In genomic region chr14:24327303-24327702, GRCh38 we compare ENCODE assay signal across 17 cellular contexts. TPM values are rescaled to one million over a fixed set of nuclear protein-coding genes. Genes with fewer than 3 reads are reported as not detected.
DNase-seq lines count a peak whose midpoint lies in the region; ATAC-seq and TF ChIP-seq lines count a peak whose summit lies in the region.
"Had no signal": no experiment of that assay in that cellular context is flagged by ENCODE, and none has a peak within 500 bp of the region (broad histone marks: within the 10 kb centered on the region; RNA-seq: fewer than 3 reads in every experiment).

No MANE protein-coding gene starts in this region.

- no peak overlapping the region for H3K4me3 Mint-ChIP-seq in stimulated activated effector memory CD8-positive, alpha-beta T cell treated with anti-CD3 and anti-CD28 coated beads, Interleukin-12 subunit alpha, Interleukin-12 subunit beta, amount 100 ng/mL, for 72 hours
- no peak overlapping the region for H3K4me3 Mint-ChIP-seq in T-helper 17 cell
- H3K4me3 Mint-ChIP-seq: HFFc6 had no signal

- intact Hi-C loops in Right ventricle myocardium superior (cut with DNase I): no loop called here

- no peaks in the 10 kb centered on the region for H3K36me3 ChIP-seq in right atrium auricular region
- H3K36me3 ChIP-seq: suprapubic skin had no signal

- no peaks in the 10 kb centered on the region for H3K27me3 ChIP-seq in right atrium auricular region
- no peaks in the 10 kb centered on the region for H3K27me3 ChIP-seq in layer of hippocampus (ENCODE audit: control insufficient read depth, insufficient read depth, low read length)
- H3K27me3 ChIP-seq: hepatocyte, suprapubic skin had no signal

- H3K9me3 Mint-ChIP-seq in stimulated activated effector memory CD8-positive, alpha-beta T cell treated with anti-CD3 and anti-CD28 coated beads, Interleukin-12 subunit alpha, Interleukin-12 subunit beta, amount 100 ng/mL, for 72 hours: no peaks in the 10 kb centered on the region
- H3K9me3 Mint-ChIP-seq: HFFc6 had no signal

- peaks cover 57% of the 10 kb centered on the region for H3K4me1 Mint-ChIP-seq in stimulated activated effector memory CD8-positive, alpha-beta T cell treated with anti-CD3 and anti-CD28 coated beads, Interleukin-12 subunit alpha, Interleukin-12 subunit beta, amount 100 ng/mL, for 72 hours
- peaks cover 43% of the 10 kb centered on the region for H3K4me1 Mint-ChIP-seq in T-helper 17 cell

- peaks cover 20% of the 10 kb centered on the region for H3K27me3 Mint-ChIP-seq in T-helper 17 cell

- H3K27ac ChIP-seq in right atrium auricular region (no peak overlapping the region), layer of hippocampus (ENCODE audit: low read depth, low read length) (peak overlapping the region; percentile 27)
- H3K27ac ChIP-seq: hepatocyte, suprapubic skin had no signal

- no peak overlapping the region for H3K4me3 ChIP-seq in right atrium auricular region
- H3K4me3 ChIP-seq: hepatocyte, mucosa of descending colon, suprapubic skin had no signal

- peaks cover 0 to 5% of the 10 kb centered on the region in 2 donors for H3K4me1 ChIP-seq in right atrium auricular region

- no peak for TF ChIP-seq CTCF in right atrium auricular region (IDR thresholded peaks at IDR 0.05)

- H3K36me3 Mint-ChIP-seq in stimulated activated effector memory CD8-positive, alpha-beta T cell treated with anti-CD3 and anti-CD28 coated beads, Interleukin-12 subunit alpha, Interleukin-12 subunit beta, amount 100 ng/mL, for 72 hours: peaks cover 18% of the 10 kb centered on the region
- H3K36me3 Mint-ChIP-seq in T-helper 17 cell (ENCODE audit: low read depth): no peaks in the 10 kb centered on the region

- DNase-seq in Right ventricle myocardium superior (no peak), right atrium auricular region (ENCODE audit: low spot score) (no peak), MV-4-11 (lab: John Stamatoyannopoulos, UW) (peak; percentile 87), T-helper 17 cell (no peak)
- no peak for DNase-seq in stimulated activated effector memory CD8-positive, alpha-beta T cell treated with anti-CD3 and anti-CD28 coated beads, Interleukin-12 subunit alpha, Interleukin-12 subunit beta, amount 100 ng/mL, for 72 hours (ENCODE audit: low spot score in 2 of 2)
- DNase-seq: activated CD4-positive, alpha-beta T cell treated with anti-CD3 and anti-CD28 coated beads, Interleukin-2, amount 50 U/mL, for 4 hours; NCI-H2029; NCI-H446 treated with DMSO at 0.1 percent for 48 hours; stimulated activated CD4-positive, alpha-beta T cell treated with anti-CD3 and anti-CD28 coated beads, Interleukin-2, amount 100 ng/mL, for 48 hours had no signal

- H3K9me3 ChIP-seq in right atrium auricular region (no peaks in the 10 kb centered on the region), T-helper 17 cell (ENCODE audit: control insufficient read depth, low read length, poor library complexity, severe bottlenecking) (no peaks in the 10 kb centered on the region)
- H3K9me3 ChIP-seq: mucosa of descending colon, suprapubic skin had no signal

- ATAC-seq in Right ventricle myocardium superior (ENCODE audit: poor library complexity) (peak; percentile 12), GM18873 (IDR thresholded peaks at IDR 0.05; ENCODE audit: low FRiP score, unreplicated experiment) (no peak), GM21390 (IDR thresholded peaks at IDR 0.05; ENCODE audit: unreplicated experiment) (no peak), T-helper 17 cell (no peak)
- ATAC-seq in stimulated activated effector memory CD8-positive, alpha-beta T cell treated with anti-CD3 and anti-CD28 coated beads, Interleukin-12 subunit alpha, Interleukin-12 subunit beta, amount 100 ng/mL, for 72 hours: no peak
- ATAC-seq: mucosa of descending colon had no signal

- H3K27ac Mint-ChIP-seq in stimulated activated effector memory CD8-positive, alpha-beta T cell treated with anti-CD3 and anti-CD28 coated beads, Interleukin-12 subunit alpha, Interleukin-12 subunit beta, amount 100 ng/mL, for 72 hours: peak overlapping the region; percentile 84
- H3K27ac Mint-ChIP-seq in T-helper 17 cell: no peak overlapping the region
- H3K27ac Mint-ChIP-seq: HFFc6 had no signal

RNA-seq across cellular contexts. Expression of gene ADCY4, which starts 7.6 kb away (rescaled TPM):
- total RNA-seq in Right ventricle myocardium superior (20.6 TPM), right atrium auricular region (10 to 100 TPM; 17.1 to 25.5 TPM), T-helper 17 cell (1 to 10 TPM; 5.4 to 7.9 TPM)
- total RNA-seq: MCF 10A had no signal

RNA-seq across cellular contexts. Expression of gene RIPK3, which starts 12.5 kb away (rescaled TPM):
- total RNA-seq in Right ventricle myocardium superior (2.9 TPM), right atrium auricular region (1 to 10 TPM; 1.9 to 3.8 TPM), T-helper 17 cell (10 to 100 TPM; 22.7 to 26.1 TPM)
- total RNA-seq: HFFc6, MCF 10A had no signal

RNA-seq across cellular contexts. Expression of gene LTB4R, which starts 16.0 kb away (rescaled TPM):
- total RNA-seq in Right ventricle myocardium superior: 1.8 TPM
- 1 to 10 TPM; 1.9 to 3.0 TPM for total RNA-seq in right atrium auricular region
- total RNA-seq in T-helper 17 cell: 10 to 100 TPM; 21.5 to 23.1 TPM

RNA-seq across cellular contexts. Expression of gene LTB4R2, which starts 17.4 kb away (rescaled TPM):
- total RNA-seq in Right ventricle myocardium superior (0.65 TPM), right atrium auricular region (1 to 10 TPM in 1 of 2 donors, under 1 TPM in 1; 0.98 to 1.4 TPM), T-helper 17 cell (10 to 100 TPM; 17.3 to 23.3 TPM)

RNA-seq across cellular contexts. Expression of gene CIDEB, which starts 19.5 kb away (rescaled TPM):
- 2.9 TPM for total RNA-seq in Right ventricle myocardium superior
- 1 to 10 TPM; 2.0 to 6.6 TPM for total RNA-seq in right atrium auricular region
- 10 to 100 TPM; 14.5 to 16.8 TPM for total RNA-seq in T-helper 17 cell
